8 cellular contexts compared by ENCODE assay signal in genomic region chr12:93502802-93503623, GRCh38. TPM values are rescaled to one million over a fixed set of nuclear protein-coding genes. Genes with fewer than 3 reads are reported as not detected.
DNase-seq lines count a peak whose midpoint lies in the region; ATAC-seq and TF ChIP-seq lines count a peak whose summit lies in the region.

No MANE protein-coding gene starts in this region.

- TF ChIP-seq CTCF in HFF-Myc (IDR thresholded peaks at IDR 0.05; ENCODE audit: low read depth, low read length, missing control alignments): peak; percentile 67

- DNase-seq in CD1c-positive myeloid dendritic cell (ENCODE audit: extremely low spot score) (peak; percentile 73), HFF-Myc (ENCODE audit: extremely low read depth, low read depth) (no peak), SK-MEL-5 (ENCODE audit: low read depth, low spot score) (peak; percentile 67), hippocampal formation (lab: John Stamatoyannopoulos, UW) (peak; percentile 3 to 46), H4 (ENCODE audit: low spot score) (no peak)
- peak; percentile 62 for DNase-seq in activated naive CD4-positive, alpha-beta T cell treated with anti-CD3 and anti-CD28 coated beads, Interleukin-2, amount 50 U/mL, for 16 hours
- peak; percentile 34 to 63 for DNase-seq in stimulated activated CD4-positive, alpha-beta T cell treated with anti-CD3 and anti-CD28 coated beads, Interleukin-1b, Interleukin-23, amount 100 ng/mL, for 4 hours (ENCODE audit: low read depth in 2 of 2)

- in situ Hi-C loops in SK-MEL-5 (cut with HindIII; ENCODE audit: low pct_unique_long_range_greater_than_20kb, low sequenced_read_pairs): no loop called here

- ATAC-seq in HG03571 (IDR thresholded peaks at IDR 0.05; ENCODE audit: unreplicated experiment): no peak

- no peak overlapping the region for H3K4me3 ChIP-seq in HFF-Myc (replicated peaks; ENCODE audit: low read depth, low read length)

RNA-seq across cellular contexts. Expression of gene MRPL42, which starts 35.7 kb away (rescaled TPM):
- total RNA-seq in SK-MEL-5 (2014; rRNA removed; shearing (Covaris generic)): 128 TPM in 2 replicates
- 67.9 and 70.0 TPM in 2 replicates for polyA plus RNA-seq in SK-MEL-5 (2015; cell fraction: cytosol; rRNA removed)
- polyA plus RNA-seq in SK-MEL-5 (2015; cell fraction: nucleus; rRNA removed): 32.4 and 45.7 TPM in 2 replicates
- 155 and 177 TPM in 2 replicates for total RNA-seq in H4 (2014; rRNA removed; shearing (Covaris generic))

Comparison
In these comparisons a context has a peak if more than half of its experiments do, and no peak if none do; other contexts are left out.
1. DNase-seq: peak in CD1c-positive myeloid dendritic cell (single experiment), SK-MEL-5 (single experiment), activated naive CD4-positive, alpha-beta T cell treated with anti-CD3 and anti-CD28 coated beads, Interleukin-2, amount 50 U/mL, for 16 hours (single experiment), hippocampal formation (2 of 2) and stimulated activated CD4-positive, alpha-beta T cell treated with anti-CD3 and anti-CD28 coated beads, Interleukin-1b, Interleukin-23, amount 100 ng/mL, for 4 hours (2 of 2); none in HFF-Myc (single experiment) and H4 (single experiment).